In genomic region chr5:143402464-143403356, GRCh38 we compare ENCODE assay signal across 1 cellular context.
A peak's percentile ranks its signal among the peaks of the same experiment; 100 is the strongest.
TF ChIP-seq lines count a peak whose summit lies in the region.

No MANE protein-coding gene starts in this region.

TF ChIP-seq in HEK293, 187 proteins besides CTCF, POLR2A, EP300 and RAD21 (continued from another document):
- TF ChIP-seq ZNF423 (tag by site-specific recombination; IDR thresholded peaks at IDR 0.05) (0 out of 2 replicates have a peak, but pooled peaks have one; percentile 14), ZXDB (tag by site-specific recombination; IDR thresholded peaks at IDR 0.05) (peak; percentile 32; the same call in 1 of the 2 replicates), ZSCAN5A (tag by site-specific recombination; IDR thresholded peaks at IDR 0.05) (no peak), ZNF529 (tag by site-specific recombination; IDR thresholded peaks at IDR 0.05; ENCODE audit: insufficient replicate concordance) (no peak), KLF9 (tag by site-specific recombination; IDR thresholded peaks at IDR 0.05; ENCODE audit: low read depth) (peak; percentile 70), ZNF560 (tag by site-specific recombination; IDR thresholded peaks at IDR 0.05; ENCODE audit: borderline replicate concordance) (no peak), IKZF3 (tag by site-specific recombination; IDR thresholded peaks at IDR 0.05) (no peak), ZNF174 (tag by site-specific recombination; IDR thresholded peaks at IDR 0.05) (no peak), ZNF335 (tag by site-specific recombination; conservative IDR thresholded peaks at IDR 0.05) (peak; percentile 73), SCRT2 (tag by site-specific recombination; IDR thresholded peaks at IDR 0.05) (peak; percentile 94), ZNF341 (tag by site-specific recombination; IDR thresholded peaks at IDR 0.05; ENCODE audit: low read depth) (peak; percentile 41; the same call in 1 of the 2 replicates), PATZ1 (tag by site-specific recombination; IDR thresholded peaks at IDR 0.05) (peak; percentile 34; the same call in 1 of the 2 replicates), ZBTB26 (tag by site-specific recombination; optimal IDR thresholded peaks at IDR 0.05) (peak; percentile 69), BCL11B (tag by site-specific recombination; IDR thresholded peaks at IDR 0.05; ENCODE audit: low read depth) (no peak), BCL11A (tag by site-specific recombination; IDR thresholded peaks at IDR 0.05; ENCODE audit: low read depth) (no peak), FEZF1 (tag by site-specific recombination; IDR thresholded peaks at IDR 0.05) (peak; percentile 14; the same call in 1 of the 2 replicates), ZBTB6 (tag by site-specific recombination; IDR thresholded peaks at IDR 0.05) (no peak)
